ENCODE assay signal across 8 cellular contexts in the genomic region with DNA sequence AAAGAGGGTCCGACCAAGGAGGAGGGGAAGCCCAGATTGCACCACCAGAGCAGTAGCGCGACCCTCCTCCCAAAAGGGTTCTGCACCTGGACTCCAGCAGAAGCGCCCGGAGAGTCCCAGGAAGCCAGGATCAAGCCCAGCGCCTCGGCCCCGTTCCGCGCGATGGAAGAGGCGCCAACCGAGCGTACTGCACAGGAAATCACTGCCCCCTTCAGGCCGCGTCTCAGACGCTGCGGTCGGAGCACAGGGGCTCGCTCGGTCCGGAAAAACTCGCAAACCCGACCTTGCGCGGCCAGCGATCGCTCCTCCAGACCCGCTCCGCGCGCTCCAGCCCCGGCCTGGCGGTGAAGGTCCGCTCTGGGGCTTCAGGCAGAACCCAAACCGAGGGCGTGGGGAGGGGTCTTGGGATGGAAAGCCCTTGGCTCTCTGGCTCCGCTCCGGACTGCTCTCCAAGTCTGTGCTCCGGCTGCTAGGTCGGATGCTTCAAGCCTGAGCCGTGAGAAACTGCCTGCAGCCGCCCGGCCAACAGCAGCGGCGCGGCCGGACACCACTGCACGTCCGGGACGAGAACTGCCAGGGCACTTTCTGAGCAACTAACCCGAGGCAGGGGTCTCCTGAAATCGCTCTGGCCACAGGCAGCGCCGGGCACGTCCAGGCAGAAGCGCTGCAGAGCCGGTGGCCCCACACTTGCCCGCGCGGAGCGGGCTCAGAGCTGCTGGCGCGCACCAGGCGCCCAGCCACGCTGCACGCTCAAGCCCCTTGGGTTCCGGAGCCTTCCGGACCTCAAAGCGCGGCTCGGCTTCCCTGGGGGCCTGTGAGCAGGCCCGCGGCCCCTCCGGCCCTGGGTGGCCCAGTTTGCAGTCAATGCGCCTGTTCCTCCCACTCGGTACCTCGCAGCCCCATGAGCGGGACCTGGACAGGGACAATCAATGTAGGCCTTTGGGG. TPM values are rescaled to one million over a fixed set of nuclear protein-coding genes. Genes with fewer than 3 reads are reported as not detected.
A peak's percentile ranks its signal among the peaks of the same experiment; 100 is the strongest.
DNase-seq lines count a peak whose midpoint lies in the region; ATAC-seq, FAIRE-seq and TF ChIP-seq lines count a peak whose summit lies in the region.

No MANE protein-coding gene starts in this region.

- WGBS in pancreas, 2 donors, result 1 to 2% methylated on average over 70 to 79 of the region's 79 CpGs

- H3K4me3 ChIP-seq in pancreas (peak overlapping the region in 1 of 4 donors; percentile 33), colonic mucosa (no peak overlapping the region)

- H3K27me3 ChIP-seq in pancreas (peaks cover 0 to 5% (median 2%) of the 10 kb centered on the region in 4 donors), colonic mucosa (peaks cover 41% of the 10 kb centered on the region)

- ATAC-seq in pancreas, result peak; percentile 48 to 89 (median 84)

- intact Hi-C loops in pancreas (cut with DNase I) (no loop called here), colonic mucosa (cut with DNase I) (no loop called here)

- peak; percentile 8 for DNase-seq in NCI-H2107 treated with DMSO at 0.1 percent for 48 hours (lab: John Stamatoyannopoulos, UW; ENCODE audit: unreplicated experiment)
- DNase-seq in NCI-H2107 (lab: John Stamatoyannopoulos, UW), result no peak
- DNase-seq in HuH-7.5 (ENCODE audit: low spot score), result peak; percentile 77
- peak; percentile 4 for DNase-seq in T1000 (lab: John Stamatoyannopoulos, UW)
- DNase-seq in frontal cortex (ENCODE audit: low spot score in 2 of 2), result peak; percentile 45 to 50
- DNase-seq in pancreas, result peak in 4 of 6 donors; percentile 17 to 73 (median 34)
- DNase-seq in stimulated activated naive CD4-positive, alpha-beta T cell (lab: John Stamatoyannopoulos, UW), result no peak
- no peak for DNase-seq in colonic mucosa

- H3K9me3 ChIP-seq in pancreas (no peaks in the 10 kb centered on the region), colonic mucosa (no peaks in the 10 kb centered on the region)

- H3K4me1 ChIP-seq in pancreas (peaks cover 0 to 6% (median 0%) of the 10 kb centered on the region in 3 donors), colonic mucosa (no peaks in the 10 kb centered on the region)

- H3K9ac ChIP-seq in colonic mucosa (ENCODE audit: low read depth in 2 of 2, low read length in 2 of 2), result no peak overlapping the region

- TF ChIP-seq CTCF in pancreas (IDR thresholded peaks at IDR 0.05), result no peak
- TF ChIP-seq CTCF in colonic mucosa (IDR thresholded peaks at IDR 0.05), result no peak

- no peak overlapping the region for H3K27ac ChIP-seq in pancreas
- no peak overlapping the region for H3K27ac ChIP-seq in colonic mucosa

- FAIRE-seq in frontal cortex (lab: Jason Lieb, UNC) (no peak), pancreas (lab: Jason Lieb, UNC) (no peak)

- H3K36me3 ChIP-seq in pancreas, result no peaks in the 10 kb centered on the region
- H3K36me3 ChIP-seq in colonic mucosa, result no peaks in the 10 kb centered on the region

RNA-seq across cellular contexts. Expression of a gene that starts 1.3 kb away (rescaled TPM):
- 39.9 TPM for total RNA-seq in frontal cortex
- total RNA-seq in pancreas, result under 1 TPM in 3 of 6 donors, not detected in 3; 0.04 to 0.14 (median 0.09) TPM
- polyA plus RNA-seq in pancreas, result under 1 TPM in 1 of 2 donors, not detected in 1; 0.04 TPM
- under 1 TPM in 1 of 2 donors, not detected in 1; 0.05 TPM for total RNA-seq in colonic mucosa

Comparison
In these comparisons a context has a peak if more than half of its experiments do, and no peak if none do; other contexts are left out.
1. DNase-seq: peak in NCI-H2107 treated with DMSO at 0.1 percent for 48 hours (single experiment), HuH-7.5 (single experiment), T1000 (single experiment), frontal cortex (2 of 2) and pancreas (4 of 6); none in NCI-H2107 (single experiment), stimulated activated naive CD4-positive, alpha-beta T cell (0 of 6) and colonic mucosa (single experiment).
2. RNA of a gene that starts 1.3 kb away (total RNA-seq): 39.9 TPM in frontal cortex (single experiment); 0.05 TPM in colonic mucosa and 0.04 to 0.14 TPM in pancreas; every median in the first group is over 10 times any median in the second.